Comparison of ENCODE assay signal across 8 cellular contexts in the genomic region with DNA sequence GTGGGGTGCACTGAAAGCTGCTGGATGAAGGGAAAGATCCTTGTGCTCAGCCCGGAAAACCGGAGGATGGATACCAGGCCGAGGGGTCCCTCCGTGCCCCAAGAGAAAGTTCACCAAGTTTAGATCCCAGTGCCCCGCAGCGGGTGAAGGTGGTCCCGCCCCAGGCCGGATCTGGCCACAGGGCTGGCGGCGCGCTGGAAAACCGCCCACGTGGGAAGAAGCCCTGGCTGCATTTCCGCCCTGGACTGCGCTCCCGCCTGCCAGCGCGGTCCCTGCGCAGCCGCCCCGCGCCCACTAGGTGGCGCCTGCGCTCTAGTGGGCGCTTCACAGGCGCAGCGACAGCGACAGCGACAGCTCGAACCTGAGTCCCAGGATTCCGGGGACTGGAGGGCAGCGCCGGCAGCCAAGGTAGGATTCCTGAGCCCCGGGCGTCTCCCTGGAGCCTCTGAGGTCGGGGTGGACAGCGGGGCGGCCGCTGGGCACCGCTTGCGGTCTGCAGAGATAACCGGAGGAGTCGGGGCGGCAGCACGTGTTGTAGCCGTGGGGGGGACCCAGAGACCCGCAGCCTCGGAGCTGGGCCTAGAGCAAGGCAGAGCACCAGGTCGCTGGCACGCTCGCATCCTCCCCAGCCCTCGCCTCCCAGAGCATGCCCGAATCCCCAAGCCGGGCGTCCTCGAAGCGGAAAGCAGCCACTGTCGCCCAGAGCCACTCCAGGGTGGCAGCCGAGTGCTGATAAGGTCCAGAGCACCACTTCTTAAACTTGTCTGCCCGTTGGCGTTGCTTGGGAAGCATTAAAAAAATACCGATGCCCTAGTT. TPM values are rescaled to one million over a fixed set of nuclear protein-coding genes. Genes with fewer than 3 reads are reported as not detected.
DNase-seq lines count a peak whose midpoint lies in the region; ATAC-seq and TF ChIP-seq lines count a peak whose summit lies in the region.

Gene CHD9, plus strand, starts transcription at position 322 of the 816 bp plus-strand sequence. CDS start 101,099 bp downstream, outside the sequence.

- no peaks in the 10 kb centered on the region for H3K36me3 ChIP-seq in trophoblast cell (ENCODE audit: control insufficient read depth in 1 of 2, insufficient read depth in 2 of 2, low read length in 2 of 2)
- H3K36me3 ChIP-seq in tibial nerve: no peaks in the 10 kb centered on the region

- peaks cover 4 to 12% of the 10 kb centered on the region in 2 experiments for H3K4me1 ChIP-seq in trophoblast cell (ENCODE audit: control insufficient read depth in 1 of 2, insufficient read depth in 2 of 2, low read length in 2 of 2)
- peaks cover 0 to 58% (median 18%) of the 10 kb centered on the region in 4 donors for H3K4me1 ChIP-seq in tibial nerve

- ATAC-seq in HG02678 (IDR thresholded peaks at IDR 0.05; ENCODE audit: unreplicated experiment) (peak; percentile 76), Right ventricle myocardium superior (ENCODE audit: poor library complexity) (peak; percentile 96)

- DNase-seq in NCI-H128 (lab: John Stamatoyannopoulos, UW; ENCODE audit: unreplicated experiment) (peak; percentile 47), SW 1271 (lab: John Stamatoyannopoulos, UW) (peak; percentile 21 to 82), Right ventricle myocardium superior (peak; percentile 91), trophoblast cell (peak; percentile 90 to 96), tibial nerve (ENCODE audit: low spot score in 2 of 2) (peak; percentile 74 to 78)
- DNase-seq in activated naive CD8-positive, alpha-beta T cell treated with anti-CD3 and anti-CD28 coated beads, Interleukin-2, amount 50 U/mL, for 16 hours (ENCODE audit: low read depth, low spot score): peak; percentile 34

- peak within 1 kb of the TSS; percentile 82 for H3K4ac ChIP-seq in trophoblast cell (ENCODE audit: low read depth, low read length)

- H3K9me3 ChIP-seq in trophoblast cell (ENCODE audit: insufficient read depth, low read depth, low read length): no peaks in the 10 kb centered on the region
- H3K9me3 ChIP-seq in tibial nerve: no peaks in the 10 kb centered on the region

- peak within 1 kb of the TSS; percentile 88 for H2BK12ac ChIP-seq in trophoblast cell (ENCODE audit: low read length)

- peak within 1 kb of the TSS; percentile 81 for H2AK5ac ChIP-seq in trophoblast cell (ENCODE audit: low read length)

- H2AFZ ChIP-seq in trophoblast cell (ENCODE audit: insufficient read depth, low read length, poor library complexity): peak within 1 kb of the TSS; percentile 48

- H3K79me1 ChIP-seq in trophoblast cell (ENCODE audit: low read length): peaks cover 14% of the 10 kb centered on the region

- peak within 1 kb of the TSS; percentile 70 for H3K4me2 ChIP-seq in trophoblast cell (ENCODE audit: low read length)

- H3K27ac ChIP-seq in trophoblast cell (ENCODE audit: low read depth, low read length): peak within 1 kb of the TSS; percentile 91
- peak within 1 kb of the TSS; percentile 66 to 93 (median 86) for H3K27ac ChIP-seq in tibial nerve

- H3K79me2 ChIP-seq in trophoblast cell (ENCODE audit: control insufficient read depth, insufficient read depth, low read length, poor library complexity): peaks cover 5% of the 10 kb centered on the region

- peak within 1 kb of the TSS; percentile 72 for H4K8ac ChIP-seq in trophoblast cell (ENCODE audit: low read depth, low read length)

- H3K14ac ChIP-seq in trophoblast cell (ENCODE audit: low read length): peak within 1 kb of the TSS; percentile 87

- peak within 1 kb of the TSS; percentile 91 for H4K12ac ChIP-seq in trophoblast cell (ENCODE audit: low read depth, low read length)

- no peak for TF ChIP-seq POLR2A in tibial nerve (IDR thresholded peaks at IDR 0.05)

- peak; percentile 22 to 84 for TF ChIP-seq EP300 in tibial nerve (IDR thresholded peaks at IDR 0.05)

- intact Hi-C loops in Right ventricle myocardium superior (cut with DNase I): loop anchor here (2.0 to 10.0 kb wide), 5 partner anchors 37 to 230 kb away; no protein-coding TSS in a partner anchor

- H3K23ac ChIP-seq in trophoblast cell (ENCODE audit: low read length): no peak within 1 kb of the TSS

- peak within 1 kb of the TSS; percentile 77 for H3K9ac ChIP-seq in trophoblast cell (ENCODE audit: low read length)

- WGBS in trophoblast cell (ENCODE audit: extremely low coverage, insufficient coverage, insufficient read length): no CpG with 5 or more reads among the region's 62 CpGs
- WGBS in tibial nerve, 2 donors: 0% methylated on average over 24 to 28 of the region's 62 CpGs

- TF ChIP-seq CTCF in GM12873 (IDR thresholded peaks at IDR 0.05; ENCODE audit: insufficient read depth, low read depth, low read length, missing control alignments) (peak; percentile 94), tibial nerve (IDR thresholded peaks at IDR 0.05) (peak; percentile 97 to 100 (median 99))

- peak within 1 kb of the TSS; percentile 87 for H2BK5ac ChIP-seq in trophoblast cell (ENCODE audit: low read depth, low read length, poor library complexity)

- H3K4me3 ChIP-seq in trophoblast cell (ENCODE audit: low read depth, low read length): peak within 1 kb of the TSS; percentile 70
- peak within 1 kb of the TSS; percentile 61 to 77 (median 73) for H3K4me3 ChIP-seq in tibial nerve

- peak within 1 kb of the TSS; percentile 91 for H4K91ac ChIP-seq in trophoblast cell (ENCODE audit: low read depth, low read length)

- peak within 1 kb of the TSS; percentile 95 for H2BK120ac ChIP-seq in trophoblast cell (ENCODE audit: insufficient read depth, low read length, poor library complexity)

- H3K18ac ChIP-seq in trophoblast cell (ENCODE audit: low read length): peak within 1 kb of the TSS; percentile 92

- H3K27me3 ChIP-seq in trophoblast cell (ENCODE audit: insufficient read depth, low read length): no peaks in the 10 kb centered on the region
- no peaks in the 10 kb centered on the region for H3K27me3 ChIP-seq in tibial nerve

RNA-seq across cellular contexts. Expression of gene CHD9, which starts in this region (rescaled TPM):
- total RNA-seq in Right ventricle myocardium superior (39.5 TPM), tibial nerve (100 to 1,000 TPM in 1 of 4 donors, 10 to 100 TPM in 3; 82.2 to 114 (median 91.3) TPM)
- 16.0 and 18.3 TPM in 2 replicates for polyA plus RNA-seq in trophoblast cell (2013)

Comparison
In these comparisons a context has a peak if more than half of its experiments do, and no peak if none do; other contexts are left out.
1. Peak in every context shown above with its lines: DNase-seq, ATAC-seq, H3K4me3 ChIP-seq and H3K27ac ChIP-seq.
2. DNase-seq: peak in every context shown above with its lines; median percentile 93 in trophoblast cell; 91 in Right ventricle myocardium superior; 76 in tibial nerve; 52 in SW 1271; 47 in NCI-H128; 34 in activated naive CD8-positive, alpha-beta T cell treated with anti-CD3 and anti-CD28 coated beads, Interleukin-2, amount 50 U/mL, for 16 hours.